ENCODE assay signal across 10 cellular contexts in the genomic region with DNA sequence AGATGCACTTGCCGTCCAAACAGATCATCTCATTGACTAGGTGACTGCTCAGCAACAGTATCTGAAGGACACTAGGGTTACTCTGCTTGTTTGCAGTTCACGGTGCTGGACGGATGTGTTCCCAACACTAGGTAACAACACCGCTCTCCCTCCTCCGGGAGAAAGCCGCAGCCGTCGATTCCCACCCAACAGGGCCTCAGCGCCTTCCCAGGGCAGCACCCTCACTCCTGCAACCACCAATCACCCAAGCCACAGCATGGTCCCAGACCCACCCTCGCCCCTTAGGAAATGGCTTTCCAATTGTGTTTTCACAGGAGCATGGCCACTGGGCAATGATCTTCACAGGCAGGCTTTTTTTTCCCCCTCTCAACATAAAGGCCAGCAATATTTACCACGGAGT. TPM values are rescaled to one million over a fixed set of nuclear protein-coding genes. Genes with fewer than 3 reads are reported as not detected.
DNase-seq lines count a peak whose midpoint lies in the region; ATAC-seq, FAIRE-seq and TF ChIP-seq lines count a peak whose summit lies in the region.
"Had no signal": no experiment of that assay in that cellular context is flagged by ENCODE, and none has a peak within 500 bp of the region (broad histone marks: within the 10 kb centered on the region; RNA-seq: fewer than 3 reads in every experiment).

No MANE protein-coding gene starts in this region.

- DNase-seq in cardiac muscle cell (ENCODE audit: low read depth in 1 of 2, low spot score in 1 of 2) = no peak
- no peak for DNase-seq in cardiac septum (ENCODE audit: low spot score)
- no peak for DNase-seq in astrocyte (ENCODE audit: low read depth)
- no peak for DNase-seq in mesenchymal stem cell
- no peak for DNase-seq in tibial nerve (ENCODE audit: low spot score in 2 of 2)
- DNase-seq in NCI-H524 treated with DMSO at 0.1 percent for 48 hours (lab: John Stamatoyannopoulos, UW) = no peak

- H3K4me2 ChIP-seq in astrocyte (ENCODE audit: low read length) = peak overlapping the region; percentile 85
- no peak overlapping the region for H3K4me2 ChIP-seq in mesenchymal stem cell (ENCODE audit: low read length, poor library complexity, severe bottlenecking)

- ATAC-seq in GM21723 (IDR thresholded peaks at IDR 0.05; ENCODE audit: unreplicated experiment) = no peak
- no peak for ATAC-seq in GM19395 (IDR thresholded peaks at IDR 0.05; ENCODE audit: unreplicated experiment)

- peak overlapping the region in 1 of 2 experiments; percentile 73 for H3K23ac ChIP-seq in mesenchymal stem cell (ENCODE audit: low read length in 2 of 2)

- no peak for TF ChIP-seq POLR2A in tibial nerve (IDR thresholded peaks at IDR 0.05)

- H3K36me3 Mint-ChIP-seq in astrocyte (ENCODE audit: low read depth, unreplicated experiment) = no peaks in the 10 kb centered on the region

- no peak overlapping the region for H2BK15ac ChIP-seq in mesenchymal stem cell (ENCODE audit: low read depth, poor library complexity, severe bottlenecking)

- H3K27ac ChIP-seq in cardiac muscle cell (peak overlapping the region; percentile 91), astrocyte (ENCODE audit: low read depth, low read length) (no peak overlapping the region), mesenchymal stem cell (ENCODE audit: low read length, poor library complexity, severe bottlenecking) (no peak overlapping the region), tibial nerve (peak overlapping the region; percentile 50 to 83 (median 72))

- H3K9me3 Mint-ChIP-seq in astrocyte (ENCODE audit: unreplicated experiment) = peaks cover 6% of the 10 kb centered on the region

- H3K4me1 ChIP-seq in cardiac muscle cell (ENCODE audit: low read depth) (peaks cover 26% of the 10 kb centered on the region), astrocyte (ENCODE audit: insufficient read depth, low read length) (no peaks in the 10 kb centered on the region), mesenchymal stem cell (ENCODE audit: control insufficient read depth, insufficient read depth, low read depth, low read length) (peaks cover 11% of the 10 kb centered on the region), tibial nerve (peaks cover 0 to 47% (median 19%) of the 10 kb centered on the region in 4 donors)

- no peak for TF ChIP-seq EP300 in tibial nerve (IDR thresholded peaks at IDR 0.05)

- H3K4me3 ChIP-seq in cardiac muscle cell (peak overlapping the region; percentile 31), astrocyte (ENCODE audit: insufficient read depth, low read depth, low read length) (peak overlapping the region; percentile 56), mesenchymal stem cell (ENCODE audit: insufficient read depth in 1 of 2, low read depth in 1 of 2, low read length in 2 of 2) (no peak overlapping the region), tibial nerve (peak overlapping the region in 3 of 4 donors; percentile 70 to 85 (median 71))

- WGBS in mesenchymal stem cell = 92% methylated on average over 11 of the region's 11 CpGs
- 77 to 82% methylated on average over 11 of the region's 11 CpGs for WGBS in tibial nerve, 2 donors

- peak overlapping the region; percentile 61 for H3K9ac ChIP-seq in astrocyte (ENCODE audit: low read length)
- H3K9ac ChIP-seq in mesenchymal stem cell (ENCODE audit: low read length) = no peak overlapping the region

- H4K8ac ChIP-seq in mesenchymal stem cell (ENCODE audit: low read length) = no peak overlapping the region

- H3K18ac ChIP-seq in mesenchymal stem cell (ENCODE audit: low read depth in 1 of 2, low read length in 2 of 2) = no peak overlapping the region

- peaks cover 19% of the 10 kb centered on the region for H3K4me1 Mint-ChIP-seq in astrocyte (ENCODE audit: low read depth, unreplicated experiment)

- no peak for FAIRE-seq in astrocyte (lab: Jason Lieb, UNC)
- FAIRE-seq: HTR-8/SVneo, islet of Langerhans had no signal

- H3K14ac ChIP-seq in mesenchymal stem cell (ENCODE audit: low read length in 2 of 2) = no peak overlapping the region

- no peaks in the 10 kb centered on the region for H3K27me3 ChIP-seq in cardiac muscle cell
- H3K27me3 ChIP-seq in astrocyte (ENCODE audit: insufficient read depth, low read length) = peaks cover 2% of the 10 kb centered on the region
- H3K27me3 ChIP-seq in mesenchymal stem cell (ENCODE audit: control insufficient read depth in 1 of 2, insufficient read depth in 1 of 2, low read length in 2 of 2) = peaks cover 28 to 37% of the 10 kb centered on the region in 2 experiments
- H3K27me3 ChIP-seq in tibial nerve = no peaks in the 10 kb centered on the region

- intact Hi-C loops in cardiac septum (cut with DNase I) = loop anchor here (5.0 kb wide), 2 partner anchors 65 to 220 kb away; partner anchors contain the start of gene SUSD4

- no peak overlapping the region for H3K27ac Mint-ChIP-seq in astrocyte (ENCODE audit: unreplicated experiment)

- no peak overlapping the region for H2BK12ac ChIP-seq in mesenchymal stem cell (ENCODE audit: low read length in 2 of 2)

- H2AFZ ChIP-seq in astrocyte (ENCODE audit: low read depth, low read length) = no peak overlapping the region
- peak overlapping the region; percentile 10 for H2AFZ ChIP-seq in mesenchymal stem cell (ENCODE audit: low read depth, low read length)

- H3K79me1 ChIP-seq in mesenchymal stem cell (replicated peaks; ENCODE audit: low read length, poor library complexity, severe bottlenecking) = no peaks in the 10 kb centered on the region

- no peak overlapping the region for H2BK120ac ChIP-seq in mesenchymal stem cell (ENCODE audit: low read depth, low read length)

- H3K36me3 ChIP-seq in cardiac muscle cell = no peaks in the 10 kb centered on the region
- H3K36me3 ChIP-seq in astrocyte (ENCODE audit: insufficient read depth, low read length) = no peaks in the 10 kb centered on the region
- H3K36me3 ChIP-seq in mesenchymal stem cell (ENCODE audit: control insufficient read depth in 1 of 2, insufficient read depth in 2 of 2, low read depth in 1 of 2, low read length in 2 of 2) = no peaks in the 10 kb centered on the region
- H3K36me3 ChIP-seq in tibial nerve = no peaks in the 10 kb centered on the region

- no peak overlapping the region for H3K4ac ChIP-seq in mesenchymal stem cell (ENCODE audit: low read depth in 1 of 2, low read length in 2 of 2)

- H3K4me3 Mint-ChIP-seq in astrocyte (ENCODE audit: unreplicated experiment) = peak overlapping the region; percentile 73

- no peak overlapping the region for H2BK5ac ChIP-seq in mesenchymal stem cell (ENCODE audit: low read depth, low read length, poor library complexity, severe bottlenecking)

- H3K79me2 ChIP-seq in astrocyte (ENCODE audit: insufficient read depth, low read length) = no peaks in the 10 kb centered on the region

- peaks cover 8% of the 10 kb centered on the region for H3K27me3 Mint-ChIP-seq in astrocyte (ENCODE audit: low read depth, unreplicated experiment)

- no peak overlapping the region for H2AK5ac ChIP-seq in mesenchymal stem cell (ENCODE audit: low read length, severe bottlenecking)

- no peak overlapping the region for H4K91ac ChIP-seq in mesenchymal stem cell (ENCODE audit: low read length)

- H4K20me1 ChIP-seq in astrocyte (ENCODE audit: insufficient read depth, low read length) = no peaks in the 10 kb centered on the region

- H3K9me3 ChIP-seq in cardiac muscle cell (ENCODE audit: low read depth) = no peaks in the 10 kb centered on the region
- H3K9me3 ChIP-seq in astrocyte (ENCODE audit: insufficient read depth, low read depth, low read length) = no peaks in the 10 kb centered on the region
- peaks cover 3% of the 10 kb centered on the region for H3K9me3 ChIP-seq in mesenchymal stem cell (ENCODE audit: control insufficient read depth, low read length)
- peaks cover 0 to 1% (median 0%) of the 10 kb centered on the region in 4 donors for H3K9me3 ChIP-seq in tibial nerve

- no peak for TF ChIP-seq CTCF in cardiac muscle cell (IDR thresholded peaks at IDR 0.05; ENCODE audit: low read depth, low read length)
- no peak for TF ChIP-seq CTCF in astrocyte (IDR thresholded peaks at IDR 0.05; ENCODE audit: insufficient read depth, low read depth, low read length)
- TF ChIP-seq CTCF in tibial nerve (IDR thresholded peaks at IDR 0.05) = no peak

RNA-seq across cellular contexts. Expression of gene TLR5, which starts 0.8 kb away (rescaled TPM):
- total RNA-seq in cardiac muscle cell (0.74 and 2.1 TPM in 2 replicates), cardiac septum (1.6 TPM), astrocyte (1.1 and 1.2 TPM in 2 replicates), tibial nerve (10 to 100 TPM in 3 of 4 donors, 1 to 10 TPM in 1; 3.7 to 19.2 (median 12.4) TPM)
- 2.0 and 6.7 TPM in 2 replicates for polyA plus RNA-seq in cardiac muscle cell
- polyA plus RNA-seq in mesenchymal stem cell (2013, experiment 1 of 2) = 0.12 TPM
- polyA plus RNA-seq in mesenchymal stem cell (2013, experiment 2 of 2) = 0.16 TPM

Comparison
In these comparisons a context has a peak if more than half of its experiments do, and no peak if none do; other contexts are left out.
1. H3K27ac ChIP-seq: peak in cardiac muscle cell (single experiment) and tibial nerve (4 of 4); none in astrocyte (single experiment) and mesenchymal stem cell (single experiment).
2. H3K4me3 ChIP-seq: peak in cardiac muscle cell (single experiment), astrocyte (single experiment) and tibial nerve (3 of 4); none in mesenchymal stem cell (0 of 2).